8 cellular contexts compared by ENCODE assay signal in the genomic region with DNA sequence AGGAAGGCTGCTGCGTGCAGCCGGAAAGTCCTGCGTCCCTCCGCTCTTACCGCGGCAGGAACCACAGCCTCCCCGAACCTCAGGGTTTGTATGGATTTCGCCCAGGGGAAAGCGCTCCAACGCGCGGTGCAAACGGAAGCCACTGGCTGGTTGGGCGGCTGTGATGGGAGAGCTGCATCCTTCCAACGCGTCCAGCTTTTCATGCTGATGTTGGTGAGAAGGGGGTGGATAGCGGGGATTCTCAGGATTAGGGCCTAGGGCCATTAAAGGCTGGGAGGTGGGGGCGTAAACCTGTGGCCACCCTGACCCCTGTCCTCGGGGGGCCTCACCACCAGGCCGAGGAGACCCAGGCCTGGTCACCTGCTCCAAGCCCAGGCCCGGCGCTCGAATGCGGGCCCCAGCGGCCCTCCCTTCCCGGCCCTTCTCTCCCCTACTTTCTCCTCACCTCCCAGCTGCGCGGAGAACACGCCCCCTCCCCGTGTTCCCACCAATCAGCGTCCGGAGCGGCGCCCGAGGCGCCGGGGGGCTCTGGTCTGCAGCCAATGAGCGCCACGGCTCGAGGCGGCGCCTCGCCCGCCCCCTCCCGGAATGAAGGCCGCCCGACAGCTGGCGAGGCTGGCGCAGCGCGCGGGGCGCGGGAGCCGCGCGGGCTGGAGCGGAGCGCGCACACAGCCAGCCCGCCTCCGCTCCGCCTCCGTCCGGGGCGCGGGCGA. TPM values are rescaled to one million over a fixed set of nuclear protein-coding genes. Genes with fewer than 3 reads are reported as not detected.
A peak's percentile ranks its signal among the peaks of the same experiment; 100 is the strongest.
DNase-seq lines count a peak whose midpoint lies in the region; ATAC-seq and TF ChIP-seq lines count a peak whose summit lies in the region.

No MANE protein-coding gene starts in this region.

- CTCF ChIA-PET in HEK293T (lab: Yijun Ruan, JAX) = no interaction called here

- peak overlapping the region; percentile 85 for H3K4me3 ChIP-seq in right cardiac atrium (ENCODE audit: low read length)

- peak overlapping the region; percentile 44 for H3K27ac ChIP-seq in right cardiac atrium (ENCODE audit: low read length)

- POLR2A ChIA-PET in HEK293T (lab: Yijun Ruan, JAX) = no interaction called here

- no peaks in the 10 kb centered on the region for H3K27me3 ChIP-seq in right cardiac atrium (ENCODE audit: control insufficient read depth, insufficient read depth)

- peaks cover 7% of the 10 kb centered on the region for H3K4me1 ChIP-seq in right cardiac atrium (ENCODE audit: control insufficient read depth, insufficient read depth, low read length)

- ATAC-seq in right cardiac atrium = peak; percentile 86 to 88

- DNase-seq in GM04504 (ENCODE audit: low read depth) (peak; percentile 40), HEK293T (ENCODE audit: extremely low spot score) (peak; percentile 96), NCI-H1048 (lab: John Stamatoyannopoulos, UW) (peak; percentile 69), T-helper 2 cell (peak; percentile 53 to 87 (median 73)), anterior cingulate cortex (lab: John Stamatoyannopoulos, UW) (peak in 57 of 58 donors; percentile 50 to 91 (median 82)), right cardiac atrium (peak; percentile 92 to 96 (median 96)), pulmonary artery endothelial cell (ENCODE audit: low read depth, low spot score) (peak; percentile 60), ureter (ENCODE audit: low spot score) (peak; percentile 82)

- 5% methylated on average over 68 of the region's 68 CpGs for WGBS in right cardiac atrium

- no peaks in the 10 kb centered on the region for H3K9me3 ChIP-seq in right cardiac atrium (ENCODE audit: control insufficient read depth, low read length)

- intact Hi-C loops in right cardiac atrium (cut with DNase I) = loop anchor here in 1 of 4 donors (5.0 kb wide), 1 partner anchor 62 kb away; no protein-coding TSS in a partner anchor

TF ChIP-seq in HEK293T, 16 proteins besides CTCF, POLR2A, EP300 and RAD21:
- TF ChIP-seq LEF1 (IDR thresholded peaks at IDR 0.05; ENCODE audit: borderline replicate concordance) = no peak
- no peak for TF ChIP-seq TARDBP (IDR thresholded peaks at IDR 0.05)
- TF ChIP-seq ELF4 (IDR thresholded peaks at IDR 0.05) = no peak
- 0 out of 2 replicates have a peak, but pooled peaks have one; percentile 69 for TF ChIP-seq FOXM1 (IDR thresholded peaks at IDR 0.05; ENCODE audit: borderline replicate concordance)
TF ChIP-seq in HEK293T: peak in this region for 1.

RNA-seq across cellular contexts. Expression of a gene that starts 0.5 kb away (rescaled TPM):
- 1 to 10 TPM; 1.0 to 7.0 (median 2.4) TPM for total RNA-seq in right cardiac atrium
- 4.3 TPM for polyA plus RNA-seq in right cardiac atrium
- 0.11 and 0.13 TPM in 2 replicates for total RNA-seq in pulmonary artery endothelial cell
- total RNA-seq in ureter = 0.52 TPM

RNA-seq across cellular contexts. Expression of a gene that starts 51.6 kb away (rescaled TPM):
- 100 to 1,000 TPM in 1 of 4 donors, 10 to 100 TPM in 3; 76.9 to 101 (median 88.7) TPM for total RNA-seq in right cardiac atrium
- 35.2 TPM for polyA plus RNA-seq in right cardiac atrium
- 121 and 169 TPM in 2 replicates for total RNA-seq in pulmonary artery endothelial cell
- total RNA-seq in ureter = 134 TPM

Comparison
In these comparisons a context has a peak if more than half of its experiments do, and no peak if none do; other contexts are left out.
1. Peak in every context shown above with its lines: DNase-seq, ATAC-seq, H3K4me3 ChIP-seq and H3K27ac ChIP-seq.
2. DNase-seq: peak in every context shown above with its lines; median percentile 96 in HEK293T; 96 in right cardiac atrium; 82 in anterior cingulate cortex; 82 in ureter; 73 in T-helper 2 cell; 69 in NCI-H1048; 60 in pulmonary artery endothelial cell; 40 in GM04504.